ENCODE assay signal across 28 cellular contexts in genomic region chrX:72145181-72145580, GRCh38.
"Had no signal": no experiment of that assay in that cellular context is flagged by ENCODE, and none has a peak within 500 bp of the region (broad histone marks: within the 10 kb centered on the region; RNA-seq: fewer than 3 reads in every experiment).

No MANE protein-coding gene starts in this region.

- H3K36me3 ChIP-seq: colonic mucosa, right lobe of liver, thoracic aorta, transverse colon, upper lobe of right lung, uterus had no signal

- H3K4me2 ChIP-seq: hepatocyte, smooth muscle cell had no signal

- H2AFZ ChIP-seq: hepatocyte, parathyroid adenoma had no signal

- H3K27me3 ChIP-seq: colonic mucosa, esophagus muscularis mucosa, gastroesophageal sphincter, hepatocyte, transverse colon, upper lobe of right lung, uterus had no signal

- H3K4me1 Mint-ChIP-seq: endodermal cell had no signal

- H3K4me1 ChIP-seq: colonic mucosa, esophagus muscularis mucosa, foreskin keratinocyte, gastroesophageal sphincter, parathyroid adenoma, right lobe of liver, stomach, transverse colon, upper lobe of right lung, uterus had no signal

- H3K4me3 ChIP-seq: colonic mucosa, esophagus muscularis mucosa, gastroesophageal sphincter, heart left ventricle, hepatocyte, lung, right lobe of liver, smooth muscle cell, stomach, thoracic aorta, transverse colon, upper lobe of right lung, uterus had no signal

- H3K27ac Mint-ChIP-seq: dendritic cell treated with granulocyte-macrophage colony-stimulating factor and Interleukin-4, amounts not matched to agents 40 ng/mL and 50 ng/mL, for 4 days; endodermal cell; memory B cell; progenitor cell of endocrine pancreas; stimulated activated effector memory CD8-positive, alpha-beta T cell treated with anti-CD3 and anti-CD28 coated beads, Interleukin-12 subunit alpha, Interleukin-12 subunit beta, amount 100 ng/mL, for 72 hours had no signal

- H3K9ac ChIP-seq: parathyroid adenoma had no signal

- H3K4me3 Mint-ChIP-seq: dendritic cell treated with granulocyte-macrophage colony-stimulating factor and Interleukin-4, amounts not matched to agents 40 ng/mL and 50 ng/mL, for 4 days; endodermal cell; memory B cell; natural killer cell; stimulated activated effector memory CD8-positive, alpha-beta T cell treated with anti-CD3 and anti-CD28 coated beads, Interleukin-12 subunit alpha, Interleukin-12 subunit beta, amount 100 ng/mL, for 72 hours had no signal

- H3K9me3 Mint-ChIP-seq: dendritic cell treated with granulocyte-macrophage colony-stimulating factor and Interleukin-4, amounts not matched to agents 40 ng/mL and 50 ng/mL, for 4 days; memory B cell; natural killer cell; stimulated activated effector memory CD8-positive, alpha-beta T cell treated with anti-CD3 and anti-CD28 coated beads, Interleukin-12 subunit alpha, Interleukin-12 subunit beta, amount 100 ng/mL, for 72 hours had no signal

- DNase-seq: colonic mucosa; effector CD8-positive, alpha-beta T cell; endodermal cell; foreskin keratinocyte; heart left ventricle; kidney; natural killer cell; right lobe of liver; stimulated activated CD4-positive, alpha-beta T cell treated with anti-CD3 and anti-CD28 coated beads, Interleukin-12 subunit alpha, Interleukin-12 subunit beta, amount 100 ng/mL, for 4 hours; stimulated activated CD4-positive, alpha-beta T cell treated with anti-CD3 and anti-CD28 coated beads, Interleukin-1b, Interleukin-23, amount 100 ng/mL, for 48 hours; stimulated activated CD4-positive, alpha-beta T cell treated with anti-CD3 and anti-CD28 coated beads, Interleukin-4, amount 100 ng/mL, for 24 hours; stimulated activated naive CD4-positive, alpha-beta T cell treated with Interleukin-2 at 50 U/mL for 16 hours; stomach; transverse colon; upper lobe of right lung; uterus had no signal

- H3K27me3 Mint-ChIP-seq: dendritic cell treated with granulocyte-macrophage colony-stimulating factor and Interleukin-4, amounts not matched to agents 40 ng/mL and 50 ng/mL, for 4 days; progenitor cell of endocrine pancreas had no signal

- H3K79me2 ChIP-seq: hepatocyte, parathyroid adenoma had no signal

- H3K27ac ChIP-seq: colonic mucosa, esophagus muscularis mucosa, foreskin keratinocyte, gastroesophageal sphincter, heart left ventricle, hepatocyte, parathyroid adenoma, right lobe of liver, stomach, thoracic aorta, transverse colon, upper lobe of right lung, uterus had no signal

- H3K9me3 ChIP-seq: colonic mucosa, esophagus muscularis mucosa, gastroesophageal sphincter, heart left ventricle, right lobe of liver, stomach, thoracic aorta, transverse colon, upper lobe of right lung, uterus had no signal

- H3K36me3 Mint-ChIP-seq: memory B cell; natural killer cell; stimulated activated effector memory CD8-positive, alpha-beta T cell treated with anti-CD3 and anti-CD28 coated beads, Interleukin-12 subunit alpha, Interleukin-12 subunit beta, amount 100 ng/mL, for 72 hours had no signal

- ATAC-seq: foreskin keratinocyte; gastroesophageal sphincter; heart left ventricle; left lobe of liver; natural killer cell; right lobe of liver; stimulated activated effector memory CD8-positive, alpha-beta T cell treated with anti-CD3 and anti-CD28 coated beads, Interleukin-12 subunit alpha, Interleukin-12 subunit beta, amount 100 ng/mL, for 72 hours; upper lobe of right lung had no signal
